ENCODE assay signal across 1 cellular context in the genomic region with DNA sequence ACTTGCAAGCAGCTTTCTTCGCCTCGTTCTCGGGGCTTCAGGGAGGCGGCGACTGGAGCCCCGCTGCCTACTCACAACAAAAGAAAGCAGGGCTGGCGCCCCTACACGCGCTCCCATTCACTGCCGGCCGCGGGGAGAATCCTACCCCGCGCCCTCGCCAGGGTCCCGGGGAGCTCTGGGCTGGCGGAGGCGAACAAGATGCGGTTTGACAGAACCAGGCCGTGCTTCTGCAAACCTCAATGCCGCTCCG.
TF ChIP-seq lines count a peak whose summit lies in the region.

No MANE protein-coding gene starts in this region.

TF ChIP-seq in HepG2, 621 proteins besides CTCF, POLR2A, EP300 and RAD21 (continued from another document):
- TF ChIP-seq, protein P1, sequence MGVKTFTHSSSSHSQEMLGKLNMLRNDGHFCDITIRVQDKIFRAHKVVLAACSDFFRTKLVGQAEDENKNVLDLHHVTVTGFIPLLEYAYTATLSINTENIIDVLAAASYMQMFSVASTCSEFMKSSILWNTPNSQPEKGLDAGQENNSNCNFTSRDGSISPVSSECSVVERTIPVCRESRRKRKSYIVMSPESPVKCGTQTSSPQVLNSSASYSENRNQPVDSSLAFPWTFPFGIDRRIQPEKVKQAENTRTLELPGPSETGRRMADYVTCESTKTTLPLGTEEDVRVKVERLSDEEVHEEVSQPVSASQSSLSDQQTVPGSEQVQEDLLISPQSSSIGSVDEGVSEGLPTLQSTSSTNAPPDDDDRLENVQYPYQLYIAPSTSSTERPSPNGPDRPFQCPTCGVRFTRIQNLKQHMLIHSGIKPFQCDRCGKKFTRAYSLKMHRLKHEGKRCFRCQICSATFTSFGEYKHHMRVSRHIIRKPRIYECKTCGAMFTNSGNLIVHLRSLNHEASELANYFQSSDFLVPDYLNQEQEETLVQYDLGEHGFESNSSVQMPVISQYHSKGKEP (CRISPR knock-in tag; IDR thresholded peaks at IDR 0.05) = no peak
- TF ChIP-seq MED1 (CRISPR knock-in tag; IDR thresholded peaks at IDR 0.05) = no peak
- TF ChIP-seq SSRP1 (CRISPR knock-in tag; IDR thresholded peaks at IDR 0.05) = no peak
- TF ChIP-seq SOX6 (IDR thresholded peaks at IDR 0.05) = no peak
- TF ChIP-seq SOX6 (CRISPR knock-in tag; IDR thresholded peaks at IDR 0.05) = no peak
- TF ChIP-seq ATAD3A (CRISPR knock-in tag; IDR thresholded peaks at IDR 0.05) = no peak
- no peak for TF ChIP-seq KDM5B (CRISPR knock-in tag; IDR thresholded peaks at IDR 0.05; ENCODE audit: borderline replicate concordance)
TF ChIP-seq in HepG2: peak in this region for 0.
